16 cellular contexts compared by ENCODE assay signal in genomic region chr1:170426596-170426995, GRCh38.
DNase-seq lines count a peak whose midpoint lies in the region; ATAC-seq, FAIRE-seq and TF ChIP-seq lines count a peak whose summit lies in the region.
"Had no signal": no experiment of that assay in that cellular context is flagged by ENCODE, and none has a peak within 500 bp of the region (broad histone marks: within the 10 kb centered on the region; RNA-seq: fewer than 3 reads in every experiment).

No MANE protein-coding gene starts in this region.

- H3K14ac ChIP-seq in neuronal stem cell (ENCODE audit: low read length), result no peak overlapping the region

- ATAC-seq in WTC11, result peak; percentile 59
- ATAC-seq: HepG2 had no signal

- no peak overlapping the region for H3K23ac ChIP-seq in neuronal stem cell (ENCODE audit: low read depth, low read length, poor library complexity)

- no peaks in the 10 kb centered on the region for H3K79me1 ChIP-seq in neuronal stem cell (ENCODE audit: low read depth, low read length)

- no peaks in the 10 kb centered on the region for H3K27me3 ChIP-seq in neuronal stem cell (ENCODE audit: control insufficient read depth in 3 of 3, insufficient read depth in 3 of 3, low read depth in 1 of 3, low read length in 3 of 3)
- H3K27me3 ChIP-seq: BLaER1 had no signal

- DNase-seq in NCI-H82 (lab: John Stamatoyannopoulos, UW) (peak; percentile 41), NCI-H82 treated with DMSO at 0.1 percent for 48 hours (lab: John Stamatoyannopoulos, UW; ENCODE audit: unreplicated experiment) (no peak), WTC11 (ENCODE audit: low spot score) (peak; percentile 26), islet precursor cell (peak; percentile 62), neuronal stem cell (ENCODE audit: low spot score) (no peak), NCI-H1048 (lab: John Stamatoyannopoulos, UW) (no peak), NCI-H187 (lab: John Stamatoyannopoulos, UW) (no peak), frontal cortex (ENCODE audit: low spot score in 2 of 2) (no peak)
- DNase-seq: AML-193, GM23248, H9, HFFc6 had no signal

- no peak for TF ChIP-seq CTCF in WTC11 (IDR thresholded peaks at IDR 0.05)

- H3K4ac ChIP-seq in neuronal stem cell (ENCODE audit: low read length), result no peak overlapping the region

- no peaks in the 10 kb centered on the region for H3K36me3 ChIP-seq in neuronal stem cell (replicated peaks in 1 of 2; ENCODE audit: control insufficient read depth in 2 of 2, insufficient read depth in 2 of 2, low read length in 2 of 2)
- H3K36me3 ChIP-seq: BLaER1 had no signal

- peaks cover 12% of the 10 kb centered on the region for H3K9me3 Mint-ChIP-seq in WTC11

- H3K4me3 Mint-ChIP-seq in WTC11, result no peak overlapping the region
- H3K4me3 Mint-ChIP-seq: H9, HFFc6 had no signal

- no peak overlapping the region for H4K8ac ChIP-seq in neuronal stem cell (ENCODE audit: low read depth, low read length)

- H3K4me2 ChIP-seq in neuronal stem cell (ENCODE audit: insufficient read depth, low read length, poor library complexity, severe bottlenecking), result no peak overlapping the region
- H3K4me2 ChIP-seq: BLaER1 had no signal

- no CpG with 5 or more reads among the region's 5 CpGs for WGBS in neuronal stem cell (ENCODE audit: extremely low coverage in 2 of 2, insufficient read length in 2 of 2, insufficient replicate concordance in 1 of 2), 2 donors

- no peak overlapping the region for H2BK120ac ChIP-seq in neuronal stem cell (ENCODE audit: low read depth, low read length)

- no peak overlapping the region for H3K27ac ChIP-seq in neuronal stem cell (replicated peaks; ENCODE audit: low read length)
- H3K27ac ChIP-seq: 22Rv1, BLaER1, GM23248 had no signal

- H3K18ac ChIP-seq in neuronal stem cell (ENCODE audit: low read length), result peak overlapping the region; percentile 9

- H3K9ac ChIP-seq in neuronal stem cell (ENCODE audit: low read depth, low read length, poor library complexity), result no peak overlapping the region
- H3K9ac ChIP-seq: BLaER1, GM23248 had no signal

- H2BK5ac ChIP-seq in neuronal stem cell (ENCODE audit: low read length), result no peak overlapping the region

- H4K91ac ChIP-seq in neuronal stem cell (ENCODE audit: low read depth, low read length, poor library complexity), result no peak overlapping the region

- H2BK12ac ChIP-seq in neuronal stem cell (ENCODE audit: low read length), result no peak overlapping the region

- H3K36me3 Mint-ChIP-seq in WTC11, result no peaks in the 10 kb centered on the region

- H3K4me3 ChIP-seq in neuronal stem cell (ENCODE audit: low read length in 2 of 2), result no peak overlapping the region
- H3K4me3 ChIP-seq: BLaER1, GM23248 had no signal

- H3K4me1 ChIP-seq in neuronal stem cell (ENCODE audit: control insufficient read depth in 2 of 2, insufficient read depth in 1 of 2, low read depth in 1 of 2, low read length in 2 of 2), result peaks cover 0 to 3% of the 10 kb centered on the region in 2 donors
- H3K4me1 ChIP-seq: BLaER1 had no signal

- CTCF ChIA-PET in WTC11 (lab: Charles Lee), result no interaction called here

- H3K9me3 ChIP-seq in neuronal stem cell (replicated peaks in 1 of 2; ENCODE audit: control insufficient read depth in 2 of 2, insufficient read depth in 1 of 2, low read depth in 1 of 2, low read length in 2 of 2), result no peaks in the 10 kb centered on the region
- H3K9me3 ChIP-seq: BLaER1 had no signal

- H3K4me1 Mint-ChIP-seq in WTC11, result peaks cover 20% of the 10 kb centered on the region

- H3K27me3 Mint-ChIP-seq in WTC11 (ENCODE audit: low read depth), result no peaks in the 10 kb centered on the region; the same call in 1 of the 2 replicates

- no peak overlapping the region for H3K27ac Mint-ChIP-seq in WTC11
- H3K27ac Mint-ChIP-seq: HFFc6 had no signal

- POLR2A ChIA-PET in WTC11 (lab: Charles Lee), result no interaction called here

- H2AFZ ChIP-seq in neuronal stem cell (ENCODE audit: low read length), result peak overlapping the region; percentile 49
- H2AFZ ChIP-seq: GM23248 had no signal

- FAIRE-seq in frontal cortex (lab: Jason Lieb, UNC), result no peak
- FAIRE-seq: HepG2, HTR-8/SVneo had no signal

- no peak overlapping the region for H2BK15ac ChIP-seq in neuronal stem cell (ENCODE audit: low read length)

- H2AK5ac ChIP-seq in neuronal stem cell (ENCODE audit: low read depth, low read length), result no peak overlapping the region

TF ChIP-seq in WTC11, 78 proteins besides CTCF, POLR2A, EP300 and RAD21:
- TF ChIP-seq USF2 (CRISPR knock-in tag; IDR thresholded peaks at IDR 0.05), result no peak
- TF ChIP-seq ZNF317 (CRISPR knock-in tag; IDR thresholded peaks at IDR 0.05; ENCODE audit: borderline replicate concordance, low read depth), result no peak
- no peak for TF ChIP-seq ZNF281 (CRISPR knock-in tag; IDR thresholded peaks at IDR 0.05)
- no peak for TF ChIP-seq ZNF512 (CRISPR knock-in tag; IDR thresholded peaks at IDR 0.05; ENCODE audit: borderline replicate concordance)
- no peak for TF ChIP-seq ARID4B (CRISPR knock-in tag; IDR thresholded peaks at IDR 0.05; ENCODE audit: borderline replicate concordance)
- TF ChIP-seq CREM (CRISPR knock-in tag; IDR thresholded peaks at IDR 0.05), result no peak
- TF ChIP-seq RORB (CRISPR knock-in tag; IDR thresholded peaks at IDR 0.05), result no peak
- no peak for TF ChIP-seq GABPB1 (CRISPR knock-in tag; IDR thresholded peaks at IDR 0.05)

Comparison
In these comparisons a context has a peak if more than half of its experiments do, and no peak if none do; other contexts are left out.
1. DNase-seq: peak in NCI-H82 (single experiment), WTC11 (single experiment) and islet precursor cell (single experiment); none in NCI-H82 treated with DMSO at 0.1 percent for 48 hours (single experiment), neuronal stem cell (single experiment), NCI-H1048 (single experiment), NCI-H187 (0 of 2) and frontal cortex (0 of 2).